ENCODE assay signal across 13 cellular contexts in genomic region chr18:54148678-54149077, GRCh38.
DNase-seq lines count a peak whose midpoint lies in the region; ATAC-seq, FAIRE-seq and TF ChIP-seq lines count a peak whose summit lies in the region.
"Had no signal": no experiment of that assay in that cellular context is flagged by ENCODE, and none has a peak within 500 bp of the region (broad histone marks: within the 10 kb centered on the region; RNA-seq: fewer than 3 reads in every experiment).

No MANE protein-coding gene starts in this region.

- FAIRE-seq in GM12892 (lab: Jason Lieb, UNC): peak; percentile 9
- FAIRE-seq: HTR-8/SVneo had no signal

- 50% methylated on average over 3 of the region's 4 CpGs for WGBS in mammary epithelial cell (ENCODE audit: low coverage, missing lambda C conversion rate)

- intact Hi-C loops in PC-9 (cut with micrococcal nuclease; ENCODE audit: unreplicated experiment) (loop anchor here (1.0 kb wide), 1 partner anchor 75 kb away; no protein-coding TSS in a partner anchor), mammary epithelial cell (cut with micrococcal nuclease) (loop anchor here (1.0 to 5.0 kb wide), 2 partner anchors 43 to 74 kb away; partner anchors contain the start of gene MBD2)

- dilution Hi-C loops in mammary epithelial cell (cut with HindIII; ENCODE audit: low sequenced_read_pairs): no loop called here

- DNase-seq in GM12892 (ENCODE audit: insufficient read length): no peak
- no peak for DNase-seq in PC-9
- no peak for DNase-seq in mammary epithelial cell
- no peak for DNase-seq in T-helper 9 cell
- DNase-seq in hippocampal formation (lab: John Stamatoyannopoulos, UW): no peak
- no peak for DNase-seq in caudate nucleus (lab: John Stamatoyannopoulos, UW)
- DNase-seq: CD4-positive, alpha-beta memory T cell; immature natural killer cell; NCI-H1417; NCI-H526 had no signal

- H3K4me3 ChIP-seq in PC-9: peak overlapping the region; percentile 36; the same call in 1 of the 2 replicates
- no peak overlapping the region for H3K4me3 ChIP-seq in mammary epithelial cell (replicated peaks in 1 of 3; ENCODE audit: insufficient read depth in 1 of 3, low read depth in 2 of 3, low read length in 3 of 3)
- H3K4me3 ChIP-seq in rectal smooth muscle tissue (ENCODE audit: low read length): no peak overlapping the region

- H3K4me1 ChIP-seq in PC-9 (replicated peaks; ENCODE audit: insufficient read depth) (peaks cover 32% of the 10 kb centered on the region), mammary epithelial cell (ENCODE audit: insufficient read depth, low read length) (peaks cover 52% of the 10 kb centered on the region), rectal smooth muscle tissue (ENCODE audit: control insufficient read depth, insufficient read depth, low read length) (no peaks in the 10 kb centered on the region)

- TSS peak; percentile 23 for BruUV-seq in PC-9 (replicated peaks; lab: Mats Ljungman, UMichigan)
- no TSS peak for BruUV-seq in mammary epithelial cell (replicated peaks; lab: Mats Ljungman, UMichigan)

- H3K9ac ChIP-seq in mammary epithelial cell (ENCODE audit: insufficient read depth, low read length) (no peak overlapping the region), rectal smooth muscle tissue (ENCODE audit: low read length) (no peak overlapping the region)

- H3K79me2 ChIP-seq in PC-9 (ENCODE audit: low read depth) (no peaks in the 10 kb centered on the region), mammary epithelial cell (ENCODE audit: insufficient read depth, low read length) (no peaks in the 10 kb centered on the region)

- H3K27me3 ChIP-seq in PC-9 (ENCODE audit: insufficient read depth, low read depth) (no peaks in the 10 kb centered on the region), mammary epithelial cell (ENCODE audit: insufficient read depth, low read length) (no peaks in the 10 kb centered on the region), rectal smooth muscle tissue (ENCODE audit: control insufficient read depth, insufficient read depth, low read length) (no peaks in the 10 kb centered on the region)

- in situ Hi-C loops in mammary epithelial cell (cut with MboI; ENCODE audit: low sequenced_read_pairs in 2 of 2): no loop called here

- no peak for TF ChIP-seq POLR2A in GM12892 (IDR thresholded peaks at IDR 0.05; ENCODE audit: low read depth, low read length)

- H3F3A ChIP-seq in PC-9 (ENCODE audit: insufficient read depth, low read depth): peaks cover 31% of the 10 kb centered on the region

- ATAC-seq in HG02678 (IDR thresholded peaks at IDR 0.05; ENCODE audit: unreplicated experiment): no peak

- TF ChIP-seq CTCF in PC-9 (conservative IDR thresholded peaks at IDR 0.05) (no peak), mammary epithelial cell (conservative IDR thresholded peaks at IDR 0.05 in 1 of 2, IDR thresholded peaks at IDR 0.05 in 1 of 2; ENCODE audit: extremely low read depth in 1 of 2, insufficient read depth in 1 of 2, low read depth in 1 of 2, low read length in 2 of 2) (no peak)

- no peaks in the 10 kb centered on the region for H3K9me2 ChIP-seq in PC-9 (ENCODE audit: insufficient read depth)

- H3K27ac ChIP-seq in PC-9 (peak overlapping the region; percentile 89), mammary epithelial cell (ENCODE audit: insufficient read depth, low read depth, low read length) (peak overlapping the region; percentile 90), rectal smooth muscle tissue (ENCODE audit: low read depth, low read length) (peak overlapping the region; percentile 39), caudate nucleus (ENCODE audit: low read depth, low read length) (no peak overlapping the region)

- CTCF ChIA-PET in PC-9 (lab: Charles Lee): interaction anchor here (0.6 kb wide), 1 partner anchor 24 kb away, joined by 7 read pairs; no protein-coding TSS in a partner anchor
- CTCF ChIA-PET in mammary epithelial cell (lab: Charles Lee; ENCODE audit: low non-redundant PET): interaction anchor here (0.6 kb wide), 1 partner anchor 21 kb away, joined by 3 read pairs; no protein-coding TSS in a partner anchor

- H3K36me3 ChIP-seq in PC-9 (ENCODE audit: low read depth) (no peaks in the 10 kb centered on the region), mammary epithelial cell (ENCODE audit: insufficient read depth, low read length) (peaks cover 3% of the 10 kb centered on the region), rectal smooth muscle tissue (ENCODE audit: control insufficient read depth, insufficient read depth, low read length) (peaks cover 6% of the 10 kb centered on the region)

- POLR2A ChIA-PET in PC-9 (lab: Charles Lee; ENCODE audit: unreplicated experiment): no interaction called here

- H4K20me1 ChIP-seq in PC-9 (ENCODE audit: insufficient read depth) (no peaks in the 10 kb centered on the region), mammary epithelial cell (ENCODE audit: insufficient read depth, low read length) (no peaks in the 10 kb centered on the region)

- H3K9me3 ChIP-seq in PC-9 (ENCODE audit: insufficient read depth, low read depth) (peaks cover under 1% of the 10 kb centered on the region; the same call in 1 of the 2 replicates), mammary epithelial cell (replicated peaks; ENCODE audit: insufficient read depth, low read length) (no peaks in the 10 kb centered on the region)

- H2AFZ ChIP-seq in PC-9: no peak overlapping the region
- H2AFZ ChIP-seq in mammary epithelial cell (ENCODE audit: low read depth, low read length): no peak overlapping the region

- peak overlapping the region; percentile 71 for H3K4me2 ChIP-seq in PC-9
- H3K4me2 ChIP-seq in mammary epithelial cell (ENCODE audit: insufficient read depth, low read depth, low read length): peak overlapping the region; percentile 89
